In the genomic region with DNA sequence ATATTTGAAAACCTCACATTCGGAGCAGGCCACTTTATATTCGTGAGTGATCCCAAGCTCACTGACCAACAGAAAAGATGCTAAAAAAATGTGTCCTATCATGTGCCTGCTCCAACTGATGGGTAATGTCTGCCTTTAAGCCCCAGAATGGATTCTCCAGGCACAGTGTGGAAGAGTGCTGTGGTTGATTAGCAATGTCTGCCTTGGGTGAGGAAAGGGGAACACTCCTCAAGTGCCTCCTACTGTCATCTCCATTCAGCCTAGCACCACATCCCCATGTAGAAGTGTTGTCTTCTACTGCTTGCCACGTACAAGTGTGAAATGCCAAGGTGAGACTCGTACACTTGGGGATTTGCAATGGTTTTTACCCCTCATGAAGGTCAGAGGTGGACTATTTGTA, we compare ENCODE assay signal across 32 cellular contexts.
"Had no signal": no experiment of that assay in that cellular context is flagged by ENCODE, and none has a peak within 500 bp of the region (broad histone marks: within the 10 kb centered on the region; RNA-seq: fewer than 3 reads in every experiment).

No MANE protein-coding gene starts in this region.

- H3K27ac Mint-ChIP-seq: activated B cell treated with CpG ODN at 0.5 μM for 24 hours; activated CD8-positive, alpha-beta T cell treated with anti-CD3 and anti-CD28 coated beads for 36 hours; activated naive CD4-positive, alpha-beta T cell treated with anti-CD3 and anti-CD28 coated beads, Interleukin-2, amount 50 U/mL, for 24 hours; activated naive CD8-positive, alpha-beta T cell treated with anti-CD3 and anti-CD28 coated beads, Interleukin-2, amount 10 ng/mL, durations not matched to agents 7 days and 5 days; activated T-cell treated with anti-CD3 and anti-CD28 coated beads, Interleukin-2, amount 50 U/mL, for 72 hours; activated T-helper 2 cell treated with anti-CD3 and anti-CD28 coated beads, Interferon-gamma antibody, Interleukin-2, Interleukin-4, amounts not matched to agents 10 μg/mL and 5 μg/mL and 100 μg/mL, durations not matched to agents 14 hours and 24 hours and 36 hours; T-helper 1 cell treated with Interleukin-12 subunit alpha and Interleukin-12 subunit beta and Interleukin-4 antibody, amounts not matched to agents 30 μg/mL and 1 μg/mL, for 36 hours; T-helper 2 cell treated with Interferon-gamma antibody and Interleukin-4, amounts not matched to agents 5 μg/mL and 100 μg/mL, for 36 hours had no signal

- H3K4me3 Mint-ChIP-seq: activated B cell treated with CpG ODN at 0.5 μM for 24 hours; activated CD8-positive, alpha-beta T cell treated with anti-CD3 and anti-CD28 coated beads for 36 hours; activated naive CD4-positive, alpha-beta T cell treated with anti-CD3 and anti-CD28 coated beads, Interleukin-2, amount 50 U/mL, for 24 hours; activated naive CD8-positive, alpha-beta T cell treated with anti-CD3 and anti-CD28 coated beads, Interleukin-2, amount 10 ng/mL, durations not matched to agents 7 days and 5 days; activated T-cell treated with anti-CD3 and anti-CD28 coated beads, Interleukin-2, amount 50 U/mL, for 72 hours; T-helper 1 cell treated with Interleukin-12 subunit alpha and Interleukin-12 subunit beta and Interleukin-4 antibody, amounts not matched to agents 30 μg/mL and 1 μg/mL, for 36 hours; T-helper 2 cell treated with Interferon-gamma antibody and Interleukin-4, amounts not matched to agents 5 μg/mL and 100 μg/mL, for 36 hours had no signal

- H3K27ac ChIP-seq: ascending aorta, coronary artery, VCaP had no signal

- H3K9me3 Mint-ChIP-seq: activated B cell treated with CpG ODN at 0.5 μM for 24 hours; activated CD8-positive, alpha-beta T cell treated with anti-CD3 and anti-CD28 coated beads for 36 hours; activated naive CD4-positive, alpha-beta T cell treated with anti-CD3 and anti-CD28 coated beads, Interleukin-2, amount 50 U/mL, for 24 hours; activated naive CD8-positive, alpha-beta T cell treated with anti-CD3 and anti-CD28 coated beads, Interleukin-2, amount 10 ng/mL, durations not matched to agents 7 days and 5 days; activated T-cell treated with anti-CD3 and anti-CD28 coated beads, Interleukin-2, amount 50 U/mL, for 72 hours; activated T-helper 2 cell treated with anti-CD3 and anti-CD28 coated beads, Interferon-gamma antibody, Interleukin-2, Interleukin-4, amounts not matched to agents 10 μg/mL and 5 μg/mL and 100 μg/mL, durations not matched to agents 14 hours and 24 hours and 36 hours; T-helper 1 cell treated with Interleukin-12 subunit alpha and Interleukin-12 subunit beta and Interleukin-4 antibody, amounts not matched to agents 30 μg/mL and 1 μg/mL, for 36 hours; T-helper 2 cell treated with Interferon-gamma antibody and Interleukin-4, amounts not matched to agents 5 μg/mL and 100 μg/mL, for 36 hours had no signal

- H3K4me1 ChIP-seq: ascending aorta had no signal

- H3K9me3 ChIP-seq: ascending aorta had no signal

- DNase-seq: activated B cell treated with CpG ODN at 0.5 μM for 24 hours; activated CD4-positive, alpha-beta T cell treated with anti-CD3 and anti-CD28 coated beads for 48 hours; activated CD4-positive, alpha-beta T cell treated with anti-CD3 and anti-CD28 coated beads, Interleukin-2, amount 50 U/mL, for 4 hours; activated CD4-positive, CD25-positive, alpha-beta regulatory T cell treated with anti-CD3 and anti-CD28 coated beads, Interleukin-2, amount 50 U/mL, for 72 hours; activated CD8-positive, alpha-beta T cell treated with anti-CD3 and anti-CD28 coated beads for 36 hours; activated gamma-delta T cell; activated naive CD4-positive, alpha-beta T cell treated with Interleukin-2 at 50 U/mL for 16 hours; activated naive CD8-positive, alpha-beta T cell treated with anti-CD3 and anti-CD28 coated beads, Interleukin-2, amount 10 ng/mL, durations not matched to agents 7 days and 5 days; activated T-cell treated with anti-CD3 and anti-CD28 coated beads, Interleukin-2, amount 50 U/mL, for 1 hour; activated T-cell treated with anti-CD3 and anti-CD28 coated beads, Interleukin-2, amount 50 U/mL, for 72 hours; amygdala; KG1; MM.1S; NCI-H1048; NCI-H1436 treated with DMSO at 0.1 percent for 48 hours; NCI-H1694 treated with DMSO at 0.1 percent for 48 hours; NCI-H2029; NCI-H2107; NCI-H2171; NCI-H510A; NCI-H526; NCI-H748 treated with DMSO at 0.1 percent for 48 hours; NK-92 treated with Interleukin-12 subunit alpha and Interleukin-12 subunit beta, amount 100 ng/mL, for 24 hours; OCI-M1; Right ventricle myocardium superior had no signal

- H3K4me3 ChIP-seq: ascending aorta, coronary artery had no signal

- H3K27me3 Mint-ChIP-seq: activated B cell treated with CpG ODN at 0.5 μM for 24 hours; activated CD8-positive, alpha-beta T cell treated with anti-CD3 and anti-CD28 coated beads for 36 hours; activated naive CD4-positive, alpha-beta T cell treated with anti-CD3 and anti-CD28 coated beads, Interleukin-2, amount 50 U/mL, for 24 hours; activated naive CD8-positive, alpha-beta T cell treated with anti-CD3 and anti-CD28 coated beads, Interleukin-2, amount 10 ng/mL, durations not matched to agents 7 days and 5 days had no signal

- ATAC-seq: activated CD8-positive, alpha-beta T cell treated with anti-CD3 and anti-CD28 coated beads for 36 hours; activated T-cell treated with anti-CD3 and anti-CD28 coated beads, Interleukin-2, amount 50 U/mL, for 72 hours had no signal

- H3K27me3 ChIP-seq: ascending aorta had no signal
